Comparison of ENCODE assay signal across 1 cellular context in the genomic region with DNA sequence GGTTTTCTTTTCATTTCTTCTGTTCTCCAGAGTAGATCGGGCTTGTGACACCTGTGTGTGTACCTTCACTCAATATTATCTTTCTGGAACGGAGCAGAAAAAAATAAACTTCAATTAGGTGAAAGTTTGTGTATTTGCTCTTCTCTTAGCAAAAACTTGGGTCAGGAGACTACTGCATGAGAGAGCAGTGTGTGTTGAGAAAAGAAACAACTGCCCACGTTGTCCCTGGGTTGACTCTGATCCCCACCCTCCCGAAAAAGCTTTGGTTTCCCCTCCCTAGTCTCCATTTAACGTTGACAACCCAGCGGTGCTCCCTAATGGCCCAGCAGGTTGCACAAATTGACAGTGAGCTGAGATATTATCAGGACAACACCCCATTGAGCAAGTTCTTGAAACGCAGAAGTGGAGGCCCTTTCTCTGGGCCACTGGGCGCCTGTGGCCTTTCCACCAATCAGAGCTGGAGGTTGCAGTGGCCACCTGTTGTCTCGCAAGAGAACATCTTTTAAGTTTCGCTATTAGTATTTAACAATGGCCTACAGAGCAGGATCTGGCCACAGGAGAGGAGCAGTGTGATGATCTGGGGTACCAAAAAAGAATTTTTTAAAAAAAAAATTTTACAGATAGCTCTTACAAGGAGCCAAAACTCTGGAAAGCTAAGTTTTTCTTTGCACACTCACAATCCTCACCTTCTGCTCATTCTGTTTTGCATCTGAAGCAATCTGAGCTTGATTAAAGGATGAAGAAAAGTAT.
A peak's percentile ranks its signal among the peaks of the same experiment; 100 is the strongest.
TF ChIP-seq lines count a peak whose summit lies in the region.

No MANE protein-coding gene starts in this region.

TF ChIP-seq in HepG2, 621 proteins besides CTCF, POLR2A, EP300 and RAD21 (continued from another document and continues in another):
- TF ChIP-seq SP5 (CRISPR knock-in tag; IDR thresholded peaks at IDR 0.05; ENCODE audit: borderline replicate concordance, low read depth) (no peak), HDAC1 (CRISPR knock-in tag; IDR thresholded peaks at IDR 0.05) (peak; percentile 46; the same call in 1 of the 2 replicates), HNRNPK (IDR thresholded peaks at IDR 0.05; ENCODE audit: low read depth, low read length, poor library complexity, severe bottlenecking) (peak; percentile 3), IRF2 (CRISPR knock-in tag; IDR thresholded peaks at IDR 0.05) (peak; percentile 28; the same call in 1 of the 2 replicates), SETDB1 (CRISPR knock-in tag; IDR thresholded peaks at IDR 0.05; ENCODE audit: borderline replicate concordance) (no peak), SMAD3 (CRISPR knock-in tag; IDR thresholded peaks at IDR 0.05) (0 out of 2 replicates have a peak, but pooled peaks have one; percentile 53), SMC3 (IDR thresholded peaks at IDR 0.05; ENCODE audit: low read length) (peak; percentile 22; the same call in 1 of the 2 replicates), ZNF101 (CRISPR knock-in tag; IDR thresholded peaks at IDR 0.05; ENCODE audit: borderline replicate concordance, low read depth) (no peak), ELF1 (CRISPR knock-in tag; IDR thresholded peaks at IDR 0.05) (peak; percentile 8; the same call in 1 of the 2 replicates), RFXAP (CRISPR knock-in tag; IDR thresholded peaks at IDR 0.05; ENCODE audit: borderline replicate concordance) (no peak), RARA (CRISPR knock-in tag; IDR thresholded peaks at IDR 0.05) (peak; percentile 31; the same call in 1 of the 2 replicates), ZNF180 (CRISPR knock-in tag; IDR thresholded peaks at IDR 0.05; ENCODE audit: borderline replicate concordance, low read depth) (no peak), MXD4 (CRISPR knock-in tag; IDR thresholded peaks at IDR 0.05) (no peak), ZNF644 (CRISPR knock-in tag; IDR thresholded peaks at IDR 0.05; ENCODE audit: low read depth) (peak; percentile 78; the same call in 1 of the 2 replicates), THAP11 (CRISPR knock-in tag; IDR thresholded peaks at IDR 0.05) (peak; percentile 56), ZNF792 (CRISPR knock-in tag; IDR thresholded peaks at IDR 0.05) (peak; percentile 56; the same call in 1 of the 2 replicates), GTF3A (CRISPR knock-in tag; conservative IDR thresholded peaks at IDR 0.05) (0 out of 2 replicates have a peak, but pooled peaks have one; percentile 31), ZNF232 (CRISPR knock-in tag; IDR thresholded peaks at IDR 0.05; ENCODE audit: borderline replicate concordance) (peak; percentile 98), RXRB (CRISPR knock-in tag; IDR thresholded peaks at IDR 0.05; ENCODE audit: borderline replicate concordance) (peak; percentile 56; the same call in 1 of the 2 replicates), PHF8 (CRISPR knock-in tag; IDR thresholded peaks at IDR 0.05) (peak; percentile 50; the same call in 1 of the 2 replicates), ZSCAN21 (CRISPR knock-in tag; IDR thresholded peaks at IDR 0.05; ENCODE audit: borderline replicate concordance) (peak; percentile 34; the same call in 1 of the 2 replicates), FOXJ3 (CRISPR knock-in tag; IDR thresholded peaks at IDR 0.05; ENCODE audit: borderline replicate concordance) (peak; percentile 19; the same call in 1 of the 2 replicates), MED1 (CRISPR knock-in tag; IDR thresholded peaks at IDR 0.05) (peak; percentile 34; the same call in 1 of the 2 replicates), RARG (CRISPR knock-in tag; IDR thresholded peaks at IDR 0.05; ENCODE audit: low read depth) (0 out of 2 replicates have a peak, but pooled peaks have one; percentile 30), ZNF263 (CRISPR knock-in tag; IDR thresholded peaks at IDR 0.05) (peak; percentile 98), ZNF746 (CRISPR knock-in tag; IDR thresholded peaks at IDR 0.05) (0 out of 2 replicates have a peak, but pooled peaks have one; percentile 47), BORCS8-MEF2B (CRISPR knock-in tag; IDR thresholded peaks at IDR 0.05) (no peak), RELA (CRISPR knock-in tag; IDR thresholded peaks at IDR 0.05) (0 out of 2 replicates have a peak, but pooled peaks have one; percentile 29), YEATS4 (CRISPR knock-in tag; IDR thresholded peaks at IDR 0.05; ENCODE audit: borderline replicate concordance) (peak; percentile 56), SRSF9 (IDR thresholded peaks at IDR 0.05; ENCODE audit: borderline replicate concordance, insufficient read depth, low read depth, low read length, poor library complexity, severe bottlenecking) (no peak), SOX6 (IDR thresholded peaks at IDR 0.05) (no peak), SOX6 (CRISPR knock-in tag; IDR thresholded peaks at IDR 0.05) (peak; percentile 53), ZNF569 (CRISPR knock-in tag; IDR thresholded peaks at IDR 0.05; ENCODE audit: borderline replicate concordance) (0 out of 2 replicates have a peak, but pooled peaks have one; percentile 61), MBD4 (IDR thresholded peaks at IDR 0.05; ENCODE audit: borderline replicate concordance, low read length) (no peak), MTF2 (CRISPR knock-in tag; IDR thresholded peaks at IDR 0.05; ENCODE audit: borderline replicate concordance) (no peak), RBM39 (IDR thresholded peaks at IDR 0.05; ENCODE audit: low read depth, low read length, poor library complexity, severe bottlenecking) (no peak), CHD4 (IDR thresholded peaks at IDR 0.05; ENCODE audit: borderline replicate concordance, low read length) (0 out of 2 replicates have a peak, but pooled peaks have one; percentile 52), NFIC (IDR thresholded peaks at IDR 0.05; ENCODE audit: low read length) (0 out of 2 replicates have a peak, but pooled peaks have one; percentile 24), ZNF747 (CRISPR knock-in tag; IDR thresholded peaks at IDR 0.05; ENCODE audit: borderline replicate concordance) (peak; percentile 49; the same call in 1 of the 2 replicates), SAP130 (CRISPR knock-in tag; IDR thresholded peaks at IDR 0.05; ENCODE audit: low read depth) (peak; percentile 67), HOXA5 (CRISPR knock-in tag; IDR thresholded peaks at IDR 0.05) (peak; percentile 68), SAFB2 (CRISPR knock-in tag; IDR thresholded peaks at IDR 0.05; ENCODE audit: borderline replicate concordance, low read depth) (no peak), CBX5 (CRISPR knock-in tag; IDR thresholded peaks at IDR 0.05; ENCODE audit: borderline replicate concordance) (0 out of 2 replicates have a peak, but pooled peaks have one; percentile 26), CEBPG (CRISPR knock-in tag; IDR thresholded peaks at IDR 0.05) (peak; percentile 79), DMAP1 (CRISPR knock-in tag; IDR thresholded peaks at IDR 0.05) (peak; percentile 23; the same call in 1 of the 2 replicates), ZNF775 (CRISPR knock-in tag; IDR thresholded peaks at IDR 0.05; ENCODE audit: borderline replicate concordance) (no peak), NCOR1 (IDR thresholded peaks at IDR 0.05; ENCODE audit: borderline replicate concordance, low read length) (peak; percentile 37; the same call in 1 of the 2 replicates), XRCC5 (optimal IDR thresholded peaks at IDR 0.05; ENCODE audit: low read length) (peak; percentile 12), PHF21A (CRISPR knock-in tag; IDR thresholded peaks at IDR 0.05) (peak; percentile 72), SP2 (CRISPR knock-in tag; IDR thresholded peaks at IDR 0.05) (0 out of 2 replicates have a peak, but pooled peaks have one; percentile 25), SIN3A (IDR thresholded peaks at IDR 0.05; ENCODE audit: borderline replicate concordance, low read depth, low read length) (peak; percentile 75; the same call in 1 of the 2 replicates), FOXP1 (IDR thresholded peaks at IDR 0.05) (no peak), FOXP1 (CRISPR knock-in tag; IDR thresholded peaks at IDR 0.05) (peak; percentile 9; the same call in 1 of the 2 replicates), ZSCAN25 (CRISPR knock-in tag; IDR thresholded peaks at IDR 0.05) (no peak), FOXK1 (CRISPR knock-in tag; IDR thresholded peaks at IDR 0.05; ENCODE audit: borderline replicate concordance, low read depth) (0 out of 2 replicates have a peak, but pooled peaks have one; percentile 12)
- TF ChIP-seq, protein P1, sequence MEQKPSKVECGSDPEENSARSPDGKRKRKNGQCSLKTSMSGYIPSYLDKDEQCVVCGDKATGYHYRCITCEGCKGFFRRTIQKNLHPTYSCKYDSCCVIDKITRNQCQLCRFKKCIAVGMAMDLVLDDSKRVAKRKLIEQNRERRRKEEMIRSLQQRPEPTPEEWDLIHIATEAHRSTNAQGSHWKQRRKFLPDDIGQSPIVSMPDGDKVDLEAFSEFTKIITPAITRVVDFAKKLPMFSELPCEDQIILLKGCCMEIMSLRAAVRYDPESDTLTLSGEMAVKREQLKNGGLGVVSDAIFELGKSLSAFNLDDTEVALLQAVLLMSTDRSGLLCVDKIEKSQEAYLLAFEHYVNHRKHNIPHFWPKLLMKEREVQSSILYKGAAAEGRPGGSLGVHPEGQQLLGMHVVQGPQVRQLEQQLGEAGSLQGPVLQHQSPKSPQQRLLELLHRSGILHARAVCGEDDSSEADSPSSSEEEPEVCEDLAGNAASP (CRISPR knock-in tag; IDR thresholded peaks at IDR 0.05; ENCODE audit: borderline replicate concordance): peak; percentile 52; the same call in 1 of the 2 replicates
- TF ChIP-seq, protein P2, sequence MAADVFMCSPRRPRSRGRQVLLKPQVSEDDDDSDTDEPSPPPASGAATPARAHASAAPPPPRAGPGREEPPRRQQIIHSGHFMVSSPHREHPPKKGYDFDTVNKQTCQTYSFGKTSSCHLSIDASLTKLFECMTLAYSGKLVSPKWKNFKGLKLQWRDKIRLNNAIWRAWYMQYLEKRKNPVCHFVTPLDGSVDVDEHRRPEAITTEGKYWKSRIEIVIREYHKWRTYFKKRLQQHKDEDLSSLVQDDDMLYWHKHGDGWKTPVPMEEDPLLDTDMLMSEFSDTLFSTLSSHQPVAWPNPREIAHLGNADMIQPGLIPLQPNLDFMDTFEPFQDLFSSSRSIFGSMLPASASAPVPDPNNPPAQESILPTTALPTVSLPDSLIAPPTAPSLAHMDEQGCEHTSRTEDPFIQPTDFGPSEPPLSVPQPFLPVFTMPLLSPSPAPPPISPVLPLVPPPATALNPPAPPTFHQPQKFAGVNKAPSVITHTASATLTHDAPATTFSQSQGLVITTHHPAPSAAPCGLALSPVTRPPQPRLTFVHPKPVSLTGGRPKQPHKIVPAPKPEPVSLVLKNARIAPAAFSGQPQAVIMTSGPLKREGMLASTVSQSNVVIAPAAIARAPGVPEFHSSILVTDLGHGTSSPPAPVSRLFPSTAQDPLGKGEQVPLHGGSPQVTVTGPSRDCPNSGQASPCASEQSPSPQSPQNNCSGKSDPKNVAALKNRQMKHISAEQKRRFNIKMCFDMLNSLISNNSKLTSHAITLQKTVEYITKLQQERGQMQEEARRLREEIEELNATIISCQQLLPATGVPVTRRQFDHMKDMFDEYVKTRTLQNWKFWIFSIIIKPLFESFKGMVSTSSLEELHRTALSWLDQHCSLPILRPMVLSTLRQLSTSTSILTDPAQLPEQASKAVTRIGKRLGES (CRISPR knock-in tag; IDR thresholded peaks at IDR 0.05; ENCODE audit: borderline replicate concordance): no peak
- TF ChIP-seq, protein P3, sequence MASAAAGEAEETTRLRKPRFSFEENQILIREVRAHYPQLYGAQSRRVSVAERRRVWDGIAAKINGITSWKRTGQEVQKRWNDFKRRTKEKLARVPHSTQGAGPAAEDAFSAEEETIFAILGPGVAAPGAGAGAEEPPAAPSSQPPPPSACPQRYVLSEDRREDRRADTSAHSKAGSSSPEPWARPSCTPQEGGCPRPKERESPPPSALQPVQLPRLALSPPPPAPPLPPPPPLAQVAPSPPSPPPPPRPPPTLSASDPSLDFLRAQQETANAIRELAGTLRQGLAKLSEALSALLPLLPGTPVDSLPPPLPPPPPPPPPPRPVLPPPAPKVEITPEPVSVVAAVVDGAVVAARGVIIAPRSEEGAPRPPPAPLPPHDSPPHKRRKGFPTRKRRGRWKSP (CRISPR knock-in tag; IDR thresholded peaks at IDR 0.05): 0 out of 2 replicates have a peak, but pooled peaks have one; percentile 21
- TF ChIP-seq, protein P4, sequence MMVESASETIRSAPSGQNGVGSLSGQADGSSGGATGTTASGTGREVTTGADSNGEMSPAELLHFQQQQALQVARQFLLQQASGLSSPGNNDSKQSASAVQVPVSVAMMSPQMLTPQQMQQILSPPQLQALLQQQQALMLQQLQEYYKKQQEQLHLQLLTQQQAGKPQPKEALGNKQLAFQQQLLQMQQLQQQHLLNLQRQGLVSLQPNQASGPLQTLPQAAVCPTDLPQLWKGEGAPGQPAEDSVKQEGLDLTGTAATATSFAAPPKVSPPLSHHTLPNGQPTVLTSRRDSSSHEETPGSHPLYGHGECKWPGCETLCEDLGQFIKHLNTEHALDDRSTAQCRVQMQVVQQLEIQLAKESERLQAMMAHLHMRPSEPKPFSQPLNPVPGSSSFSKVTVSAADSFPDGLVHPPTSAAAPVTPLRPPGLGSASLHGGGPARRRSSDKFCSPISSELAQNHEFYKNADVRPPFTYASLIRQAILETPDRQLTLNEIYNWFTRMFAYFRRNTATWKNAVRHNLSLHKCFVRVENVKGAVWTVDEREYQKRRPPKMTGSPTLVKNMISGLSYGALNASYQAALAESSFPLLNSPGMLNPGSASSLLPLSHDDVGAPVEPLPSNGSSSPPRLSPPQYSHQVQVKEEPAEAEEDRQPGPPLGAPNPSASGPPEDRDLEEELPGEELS (CRISPR knock-in tag; IDR thresholded peaks at IDR 0.05): peak; percentile 21; the same call in 1 of the 2 replicates
- TF ChIP-seq, protein P5, sequence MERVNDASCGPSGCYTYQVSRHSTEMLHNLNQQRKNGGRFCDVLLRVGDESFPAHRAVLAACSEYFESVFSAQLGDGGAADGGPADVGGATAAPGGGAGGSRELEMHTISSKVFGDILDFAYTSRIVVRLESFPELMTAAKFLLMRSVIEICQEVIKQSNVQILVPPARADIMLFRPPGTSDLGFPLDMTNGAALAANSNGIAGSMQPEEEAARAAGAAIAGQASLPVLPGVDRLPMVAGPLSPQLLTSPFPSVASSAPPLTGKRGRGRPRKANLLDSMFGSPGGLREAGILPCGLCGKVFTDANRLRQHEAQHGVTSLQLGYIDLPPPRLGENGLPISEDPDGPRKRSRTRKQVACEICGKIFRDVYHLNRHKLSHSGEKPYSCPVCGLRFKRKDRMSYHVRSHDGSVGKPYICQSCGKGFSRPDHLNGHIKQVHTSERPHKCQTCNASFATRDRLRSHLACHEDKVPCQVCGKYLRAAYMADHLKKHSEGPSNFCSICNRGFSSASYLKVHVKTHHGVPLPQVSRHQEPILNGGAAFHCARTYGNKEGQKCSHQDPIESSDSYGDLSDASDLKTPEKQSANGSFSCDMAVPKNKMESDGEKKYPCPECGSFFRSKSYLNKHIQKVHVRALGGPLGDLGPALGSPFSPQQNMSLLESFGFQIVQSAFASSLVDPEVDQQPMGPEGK (CRISPR knock-in tag; IDR thresholded peaks at IDR 0.05): peak; percentile 49; the same call in 1 of the 2 replicates
